31 cellular contexts compared by ENCODE assay signal in the genomic region with DNA sequence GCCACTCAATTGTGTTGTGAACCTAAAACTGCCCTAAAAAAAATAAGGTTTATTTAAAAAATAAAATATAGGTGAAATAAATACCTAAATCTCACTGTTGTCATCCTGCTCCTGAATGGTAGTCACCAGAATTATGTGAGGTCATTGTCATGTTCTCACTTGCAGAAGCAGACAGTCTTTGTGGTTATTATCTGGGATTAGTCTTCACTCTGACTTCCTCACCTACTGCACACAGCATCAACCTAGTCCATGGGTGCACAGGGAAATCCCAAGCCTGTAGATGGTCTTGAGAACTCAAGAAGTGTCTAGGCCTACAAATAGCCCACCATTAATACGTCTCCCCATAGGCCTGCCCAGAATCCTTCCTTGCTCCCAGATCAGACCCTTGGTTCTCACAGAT.
A peak's percentile ranks its signal among the peaks of the same experiment; 100 is the strongest.
DNase-seq lines count a peak whose midpoint lies in the region; ATAC-seq, FAIRE-seq and TF ChIP-seq lines count a peak whose summit lies in the region.
"Had no signal": no experiment of that assay in that cellular context is flagged by ENCODE, and none has a peak within 500 bp of the region (broad histone marks: within the 10 kb centered on the region; RNA-seq: fewer than 3 reads in every experiment).

No MANE protein-coding gene starts in this region.

- TF ChIP-seq CTCF in A549 (IDR thresholded peaks at IDR 0.05) (no peak), GM20000 (IDR thresholded peaks at IDR 0.05; ENCODE audit: extremely low read depth, missing control alignments) (no peak), mammary epithelial cell (conservative IDR thresholded peaks at IDR 0.05 in 1 of 2, IDR thresholded peaks at IDR 0.05 in 1 of 2; ENCODE audit: extremely low read depth in 1 of 2, insufficient read depth in 1 of 2, low read depth in 1 of 2, low read length in 2 of 2) (no peak), keratinocyte (optimal IDR thresholded peaks at IDR 0.05 in 1 of 3, IDR thresholded peaks at IDR 0.05 in 1 of 3, conservative IDR thresholded peaks at IDR 0.05 in 1 of 3; ENCODE audit: extremely low read depth in 1 of 3, insufficient read depth in 2 of 3, low read length in 3 of 3) (no peak)

- in situ Hi-C loops in mammary epithelial cell (cut with MboI; ENCODE audit: low sequenced_read_pairs in 2 of 2) = no loop called here

- H3K4me2 ChIP-seq in A549 = peak overlapping the region; percentile 70; the same call in 2 of the 3 replicates
- no peak overlapping the region for H3K4me2 ChIP-seq in mammary epithelial cell (ENCODE audit: insufficient read depth, low read depth, low read length)
- no peak overlapping the region for H3K4me2 ChIP-seq in keratinocyte (ENCODE audit: control insufficient read depth, extremely low read depth, insufficient read depth, low read depth, low read length)
- H3K4me2 ChIP-seq: KMS-11 had no signal

- no peak for TF ChIP-seq RAD21 in A549 (conservative IDR thresholded peaks at IDR 0.05 in 1 of 2, IDR thresholded peaks at IDR 0.05 in 1 of 2)

- H3K27me3 ChIP-seq in mammary epithelial cell (ENCODE audit: insufficient read depth, low read length) (no peaks in the 10 kb centered on the region), keratinocyte (ENCODE audit: control insufficient read depth, extremely low read depth, insufficient read depth, low read length) (no peaks in the 10 kb centered on the region)
- H3K27me3 ChIP-seq: gastrocnemius medialis, sigmoid colon, testis had no signal

- H3K4me3 ChIP-seq in A549 = no peak overlapping the region
- H3K4me3 ChIP-seq in mammary epithelial cell (replicated peaks in 1 of 3; ENCODE audit: insufficient read depth in 1 of 3, low read depth in 2 of 3, low read length in 3 of 3) = no peak overlapping the region
- no peak overlapping the region for H3K4me3 ChIP-seq in keratinocyte (ENCODE audit: control insufficient read depth in 2 of 3, extremely low read depth in 1 of 3, insufficient read depth in 2 of 3, low read depth in 1 of 3, low read length in 3 of 3)
- H3K4me3 ChIP-seq: gastrocnemius medialis, sigmoid colon, testis had no signal

- dilution Hi-C loops in mammary epithelial cell (cut with HindIII; ENCODE audit: low sequenced_read_pairs) = no loop called here
- dilution Hi-C loops in keratinocyte (cut with MboI; ENCODE audit: extremely low pct_ligation_motif_present, low sequenced_read_pairs) = no loop called here

- H3K9me3 ChIP-seq in A549 = no peaks in the 10 kb centered on the region
- no peaks in the 10 kb centered on the region for H3K9me3 ChIP-seq in mammary epithelial cell (replicated peaks; ENCODE audit: insufficient read depth, low read length)
- H3K9me3 ChIP-seq in keratinocyte (ENCODE audit: control insufficient read depth, low read depth, low read length) = no peaks in the 10 kb centered on the region
- H3K9me3 ChIP-seq: gastrocnemius medialis, sigmoid colon, testis had no signal

- intact Hi-C loops in mammary epithelial cell (cut with micrococcal nuclease) = no loop called here

- H3K79me2 ChIP-seq in mammary epithelial cell (ENCODE audit: insufficient read depth, low read length) = no peaks in the 10 kb centered on the region
- no peaks in the 10 kb centered on the region for H3K79me2 ChIP-seq in keratinocyte (ENCODE audit: control insufficient read depth, insufficient read depth, low read length)

- H3K9me1 ChIP-seq in keratinocyte (ENCODE audit: control insufficient read depth, extremely low read depth, insufficient read depth, low read length) = no peaks in the 10 kb centered on the region

- H2AFZ ChIP-seq in mammary epithelial cell (ENCODE audit: low read depth, low read length) = no peak overlapping the region
- no peak overlapping the region for H2AFZ ChIP-seq in keratinocyte (ENCODE audit: control insufficient read depth, low read length)

- no peak for FAIRE-seq in A549 (lab: Jason Lieb, UNC)
- no peak for FAIRE-seq in keratinocyte (lab: Jason Lieb, UNC)
- FAIRE-seq in frontal cortex (lab: Jason Lieb, UNC) = no peak
- FAIRE-seq: TTC549 had no signal

- peaks cover 36% of the 10 kb centered on the region for H3K4me1 ChIP-seq in A549
- H3K4me1 ChIP-seq in mammary epithelial cell (ENCODE audit: insufficient read depth, low read length) = peaks cover 33% of the 10 kb centered on the region
- H3K4me1 ChIP-seq in keratinocyte (ENCODE audit: control insufficient read depth, extremely low read depth, insufficient read depth, low read length) = peaks cover 31% of the 10 kb centered on the region
- H3K4me1 ChIP-seq: gastrocnemius medialis, sigmoid colon, testis had no signal

- POLR2A ChIA-PET in A549 (lab: Yijun Ruan, JAX) = interaction anchor here (1.2 kb wide), 1 partner anchor 9 kb away, joined by 5 read pairs; no protein-coding TSS in a partner anchor

- CTCF ChIA-PET in A549 (lab: Yijun Ruan, JAX) = interaction anchor here (1.4 to 2.5 kb wide), 2 partner anchors 9 to 68 kb away, joined by 3 to 9 read pairs; no protein-coding TSS in a partner anchor
- CTCF ChIA-PET in mammary epithelial cell (lab: Charles Lee; ENCODE audit: low non-redundant PET) = no interaction called here

- DNase-seq in A549 (ENCODE audit: low read depth in 1 of 2, low spot score in 1 of 2) (no peak), GM20000 (ENCODE audit: low spot score) (peak; percentile 30), mammary epithelial cell (peak; percentile 71), keratinocyte (ENCODE audit: low read depth, low spot score) (no peak), NCI-H2227 treated with DMSO at 0.1 percent for 48 hours (lab: John Stamatoyannopoulos, UW) (no peak), frontal cortex (ENCODE audit: low spot score in 2 of 2) (no peak), NCI-H2171 (lab: John Stamatoyannopoulos, UW) (no peak)
- DNase-seq: activated CD4-positive, alpha-beta T cell treated with anti-CD3 and anti-CD28 coated beads, Interleukin-2, amount 50 U/mL, for 48 hours; activated CD4-positive, CD25-positive, alpha-beta regulatory T cell treated with anti-CD3 and anti-CD28 coated beads, Interleukin-2, amount 50 U/mL, for 72 hours; activated naive CD8-positive, alpha-beta T cell treated with anti-CD3 and anti-CD28 coated beads, Interleukin-2, amount 50 U/mL, for 24 hours; activated T-cell treated with anti-CD3 and anti-CD28 coated beads, Interleukin-2, amount 50 U/mL, for 48 hours; CD8-positive, alpha-beta memory T cell; cortex of kidney; effector memory CD4-positive, alpha-beta T cell; erythroblast; gastrocnemius medialis; left cardiac atrium; MM.1S; NCI-H1105 treated with DMSO at 0.1 percent for 48 hours; NCI-H1930; NCI-H526 treated with DMSO at 0.1 percent for 48 hours; Right ventricle myocardium superior; sigmoid colon; stimulated activated CD4-positive, alpha-beta T cell treated with anti-CD3 and anti-CD28 coated beads, Interleukin-15, amount 100 ng/mL, for 24 hours; stimulated activated naive CD4-positive, alpha-beta T cell treated with Interleukin-2 at 50 U/mL for 16 hours; T-helper 17 cell; testis had no signal

- WGBS in A549 (ENCODE audit: missing lambda C conversion rate) = 91% methylated on average over 1 of the region's 1 CpG
- 60% methylated on average over 1 of the region's 1 CpG for WGBS in mammary epithelial cell (ENCODE audit: low coverage, missing lambda C conversion rate)

- BruUV-seq in mammary epithelial cell (replicated peaks; lab: Mats Ljungman, UMichigan) = no TSS peak

- no peaks in the 10 kb centered on the region for H3K36me3 ChIP-seq in mammary epithelial cell (ENCODE audit: insufficient read depth, low read length)
- no peaks in the 10 kb centered on the region for H3K36me3 ChIP-seq in keratinocyte (ENCODE audit: control insufficient read depth in 2 of 2, extremely low read depth in 1 of 2, insufficient read depth in 2 of 2, low read length in 2 of 2)
- H3K36me3 ChIP-seq: gastrocnemius medialis, sigmoid colon had no signal

- peak overlapping the region; percentile 78 to 89 for H3K27ac ChIP-seq in A549
- H3K27ac ChIP-seq in mammary epithelial cell (ENCODE audit: insufficient read depth, low read depth, low read length) = peak overlapping the region; percentile 80
- H3K27ac ChIP-seq in keratinocyte (ENCODE audit: control insufficient read depth, insufficient read depth, low read length) = peak overlapping the region; percentile 59
- H3K27ac ChIP-seq: gastrocnemius medialis, KMS-11, sigmoid colon, testis had no signal

- ATAC-seq in A549 (no peak), GM21528 (IDR thresholded peaks at IDR 0.05; ENCODE audit: low FRiP score, unreplicated experiment) (no peak)
- ATAC-seq: activated naive CD8-positive, alpha-beta T cell treated with anti-CD3 and anti-CD28 coated beads, Interleukin-2, amount 50 U/mL, for 24 hours; gastrocnemius medialis; SK-N-SH treated with all-trans-retinoic acid at 6 μM for 48 hours; T-helper 17 cell had no signal

- H3K9ac ChIP-seq in mammary epithelial cell (ENCODE audit: insufficient read depth, low read length) (no peak overlapping the region), keratinocyte (ENCODE audit: control insufficient read depth, extremely low read depth, insufficient read depth, low read length) (no peak overlapping the region)
- H3K9ac ChIP-seq: KMS-11 had no signal

- H4K20me1 ChIP-seq in mammary epithelial cell (ENCODE audit: insufficient read depth, low read length) (no peaks in the 10 kb centered on the region), keratinocyte (ENCODE audit: control insufficient read depth, extremely low read depth, insufficient read depth, low read length) (no peaks in the 10 kb centered on the region)

- no peak for TF ChIP-seq POLR2A in A549 (IDR thresholded peaks at IDR 0.05; ENCODE audit: low read length)

- TF ChIP-seq EP300 in A549 (IDR thresholded peaks at IDR 0.05) = no peak

TF ChIP-seq in A549, 52 proteins besides CTCF, POLR2A, EP300 and RAD21 (continues in another document):
- TF ChIP-seq, protein P1, sequence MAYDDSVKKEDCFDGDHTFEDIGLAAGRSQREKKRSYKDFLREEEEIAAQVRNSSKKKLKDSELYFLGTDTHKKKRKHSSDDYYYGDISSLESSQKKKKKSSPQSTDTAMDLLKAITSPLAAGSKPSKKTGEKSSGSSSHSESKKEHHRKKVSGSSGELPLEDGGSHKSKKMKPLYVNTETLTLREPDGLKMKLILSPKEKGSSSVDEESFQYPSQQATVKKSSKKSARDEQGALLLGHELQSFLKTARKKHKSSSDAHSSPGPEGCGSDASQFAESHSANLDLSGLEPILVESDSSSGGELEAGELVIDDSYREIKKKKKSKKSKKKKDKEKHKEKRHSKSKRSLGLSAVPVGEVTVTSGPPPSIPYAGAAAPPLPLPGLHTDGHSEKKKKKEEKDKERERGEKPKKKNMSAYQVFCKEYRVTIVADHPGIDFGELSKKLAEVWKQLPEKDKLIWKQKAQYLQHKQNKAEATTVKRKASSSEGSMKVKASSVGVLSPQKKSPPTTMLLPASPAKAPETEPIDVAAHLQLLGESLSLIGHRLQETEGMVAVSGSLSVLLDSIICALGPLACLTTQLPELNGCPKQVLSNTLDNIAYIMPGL (CRISPR knock-in tag; IDR thresholded peaks at IDR 0.05; ENCODE audit: borderline replicate concordance) = no peak
- TF ChIP-seq KDM5A (IDR thresholded peaks at IDR 0.05) (no peak), EHF (CRISPR knock-in tag; IDR thresholded peaks at IDR 0.05) (no peak), FOXS1 (CRISPR knock-in tag; IDR thresholded peaks at IDR 0.05) (no peak)
- TF ChIP-seq, protein P2, sequence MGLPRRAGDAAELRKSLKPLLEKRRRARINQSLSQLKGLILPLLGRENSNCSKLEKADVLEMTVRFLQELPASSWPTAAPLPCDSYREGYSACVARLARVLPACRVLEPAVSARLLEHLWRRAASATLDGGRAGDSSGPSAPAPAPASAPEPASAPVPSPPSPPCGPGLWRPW (IDR thresholded peaks at IDR 0.05) = no peak

Comparison
In these comparisons a context has a peak if more than half of its experiments do, and no peak if none do; other contexts are left out.
1. DNase-seq: peak in GM20000 (single experiment) and mammary epithelial cell (single experiment); none in A549 (0 of 2), keratinocyte (single experiment), NCI-H2227 treated with DMSO at 0.1 percent for 48 hours (single experiment), frontal cortex (0 of 2) and NCI-H2171 (single experiment).
2. Peak in every context shown above with its lines, with median percentiles within 50 percentile points of each other: H3K27ac ChIP-seq.